ENCODE assay signal across 1 cellular context in the genomic region with DNA sequence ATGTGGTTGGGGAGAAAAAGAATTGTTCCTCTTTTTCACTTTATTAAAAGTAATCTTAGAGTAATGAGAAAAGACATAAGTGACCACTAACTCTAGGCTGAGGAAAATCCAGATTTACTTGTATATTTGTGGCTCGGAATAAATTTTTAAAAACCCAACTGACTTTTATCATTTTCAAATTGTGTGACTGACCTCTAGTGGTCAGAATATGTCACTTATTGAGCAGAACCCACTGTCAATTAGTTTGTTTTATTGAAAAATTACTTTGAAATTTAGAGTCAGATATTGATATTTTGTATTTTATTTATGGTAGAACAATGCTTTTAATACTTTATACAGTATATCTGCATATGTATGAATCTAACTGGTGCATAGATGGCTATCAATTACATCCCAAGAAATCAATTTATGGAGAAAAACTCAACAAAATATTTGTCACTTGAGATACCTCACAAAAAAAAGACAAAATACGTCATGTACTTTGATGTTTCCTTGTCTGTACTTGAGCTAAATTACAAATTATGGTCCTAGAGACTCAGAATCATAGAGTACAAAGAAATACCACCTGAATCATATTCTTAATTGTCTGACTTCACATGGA.
TF ChIP-seq lines count a peak whose summit lies in the region.

No MANE protein-coding gene starts in this region.

TF ChIP-seq in GM23338, 12 proteins besides CTCF, POLR2A, EP300 and RAD21 (continued from another document):
- no peak for TF ChIP-seq ZNF462 (CRISPR knock-in tag; IDR thresholded peaks at IDR 0.05)
- no peak for TF ChIP-seq REST (IDR thresholded peaks at IDR 0.05; ENCODE audit: unreplicated experiment)
- TF ChIP-seq POLR2AphosphoS5 (IDR thresholded peaks at IDR 0.05; ENCODE audit: low read depth) = no peak
